In genomic region chrX:103330601-103331397, GRCh38 we compare ENCODE assay signal across 14 cellular contexts. TPM values are rescaled to one million over a fixed set of nuclear protein-coding genes. Genes with fewer than 3 reads are reported as not detected.
A peak's percentile ranks its signal among the peaks of the same experiment; 100 is the strongest.
DNase-seq lines count a peak whose midpoint lies in the region; ATAC-seq, FAIRE-seq and TF ChIP-seq lines count a peak whose summit lies in the region.
"Had no signal": no experiment of that assay in that cellular context is flagged by ENCODE, and none has a peak within 500 bp of the region (broad histone marks: within the 10 kb centered on the region; RNA-seq: fewer than 3 reads in every experiment).

No MANE protein-coding gene starts in this region.

- POLR2A ChIA-PET in K562 (lab: Yijun Ruan, JAX) = interaction anchor here (0.9 to 1.2 kb wide), 2 partner anchors 10 to 28 kb away, joined by 3 to 4 read pairs; no protein-coding TSS in a partner anchor

- no peaks in the 10 kb centered on the region; a peak in 1 of 5 replicates for H3K4me1 ChIP-seq in K562 (replicated peaks in 1 of 2; ENCODE audit: control insufficient read depth in 2 of 2, insufficient read depth in 2 of 2, low read length in 2 of 2)
- H3K4me1 ChIP-seq in iPS-15b (ENCODE audit: control insufficient read depth, insufficient read depth, low read length) = peaks cover 4% of the 10 kb centered on the region
- H3K4me1 ChIP-seq: SJSA1 had no signal

- no peak for TF ChIP-seq POLR2A in K562 (conservative IDR thresholded peaks at IDR 0.05)
- no peak for TF ChIP-seq POLR2A in erythroblast (IDR thresholded peaks at IDR 0.05; ENCODE audit: low read length)

- no peaks in the 10 kb centered on the region for H3K79me2 ChIP-seq in K562 (ENCODE audit: control insufficient read depth, insufficient read depth, low read length)

- H3K4me3 ChIP-seq in K562 = no peak overlapping the region
- H3K4me3 ChIP-seq in iPS-15b (ENCODE audit: low read depth, low read length) = peak overlapping the region; percentile 73
- H3K4me3 ChIP-seq in retinal pigment epithelial cell (ENCODE audit: low read length) = peak overlapping the region; percentile 43
- H3K4me3 ChIP-seq: SJSA1 had no signal

- H3K9me3 ChIP-seq in K562 (replicated peaks; ENCODE audit: control insufficient read depth, insufficient read depth, low read depth, low read length) = no peaks in the 10 kb centered on the region
- no peaks in the 10 kb centered on the region for H3K9me3 ChIP-seq in iPS-15b (ENCODE audit: control insufficient read depth, insufficient read depth, low read length)
- H3K9me3 ChIP-seq: neutrophil, SJSA1 had no signal

- no TSS peak for BruUV-seq in K562 (replicated peaks; lab: Mats Ljungman, UMichigan)

- WGBS in K562 (ENCODE audit: insufficient coverage, low coverage, missing lambda C conversion rate) = 16% methylated on average over 11 of the region's 23 CpGs

- H3K4me2 ChIP-seq in K562 (ENCODE audit: insufficient read depth, low read length) = peak overlapping the region; percentile 46

- ATAC-seq in K562 (peak; percentile 42), HG03565 (IDR thresholded peaks at IDR 0.05; ENCODE audit: unreplicated experiment) (no peak)
- ATAC-seq: effector memory CD8-positive, alpha-beta T cell had no signal

- no peaks in the 10 kb centered on the region for H3K9me1 ChIP-seq in K562 (ENCODE audit: control insufficient read depth, insufficient read depth, low read length)

- intact Hi-C loops in K562 (cut with micrococcal nuclease) = no loop called here

- no peak overlapping the region for H3K27ac ChIP-seq in K562 (ENCODE audit: extremely low read depth, low read depth, low read length)
- H3K27ac ChIP-seq: neutrophil, SJSA1 had no signal

- TF ChIP-seq CTCF in K562 (IDR thresholded peaks at IDR 0.05 in 2 of 3, conservative IDR thresholded peaks at IDR 0.05 in 1 of 3; ENCODE audit: insufficient read depth in 2 of 3, low read depth in 1 of 3, low read length in 3 of 3) (no peak), retinal pigment epithelial cell (conservative IDR thresholded peaks at IDR 0.05; ENCODE audit: low read depth, low read length) (no peak)

- CTCF ChIA-PET in K562 (lab: Yijun Ruan, JAX; ENCODE audit: low intra/inter-chr PET ratio) = no interaction called here

- peak; percentile 62 for DNase-seq in ELF-1 (ENCODE audit: low read depth, low spot score)
- DNase-seq in K562 (ENCODE audit: extremely low read depth in 1 of 4, low spot score in 3 of 4) = no peak
- DNase-seq in retinal pigment epithelial cell (ENCODE audit: low read depth) = no peak
- no peak for DNase-seq in A172 (ENCODE audit: low spot score)
- DNase-seq in KG1 (lab: John Stamatoyannopoulos, UW) = no peak
- no peak for DNase-seq in erythroblast (lab: John Stamatoyannopoulos, UW)
- DNase-seq: DMS153; effector memory CD8-positive, alpha-beta T cell; NCI-H1092; stimulated activated CD8-positive, alpha-beta memory T cell treated with anti-CD3 and anti-CD28 coated beads, Interleukin-4, amount 100 ng/mL, for 48 hours had no signal

- in situ Hi-C loops in K562 (cut with MboI) = no loop called here

- H3K36me3 ChIP-seq in K562 (ENCODE audit: control insufficient read depth, insufficient read depth, low read length) (no peaks in the 10 kb centered on the region), iPS-15b (ENCODE audit: control insufficient read depth, insufficient read depth, low read length) (no peaks in the 10 kb centered on the region)
- H3K36me3 ChIP-seq: neutrophil, SJSA1 had no signal

- H4K20me1 ChIP-seq in K562 (replicated peaks; ENCODE audit: control insufficient read depth, insufficient read depth, low read length) = no peaks in the 10 kb centered on the region

- no peak for TF ChIP-seq RAD21 in K562 (CRISPR knock-in tag; conservative IDR thresholded peaks at IDR 0.05 in 1 of 2, IDR thresholded peaks at IDR 0.05 in 1 of 2)

- FAIRE-seq in K562 (lab: Jason Lieb, UNC) = no peak

- H2AFZ ChIP-seq in K562 (ENCODE audit: low read depth, low read length) = peak overlapping the region; percentile 76

- no peak for TF ChIP-seq EP300 in K562 (IDR thresholded peaks at IDR 0.05; ENCODE audit: low read length)

- H3K9ac ChIP-seq in K562 (ENCODE audit: insufficient read depth in 1 of 2, low read depth in 2 of 2, low read length in 2 of 2) (0 out of 4 replicates have a peak overlapping the region, but pooled peaks of 1 of the 2 experiments have one; percentile 68), iPS-15b (ENCODE audit: low read depth, low read length) (peak overlapping the region; percentile 47)

- no peaks in the 10 kb centered on the region; a peak in 1 of 5 replicates for H3K27me3 ChIP-seq in K562 (ENCODE audit: control insufficient read depth in 2 of 2, insufficient read depth in 2 of 2, low read length in 2 of 2)
- no peaks in the 10 kb centered on the region for H3K27me3 ChIP-seq in iPS-15b (ENCODE audit: control insufficient read depth, insufficient read depth, low read length)
- H3K27me3 ChIP-seq: SJSA1 had no signal

RNA-seq across cellular contexts. Expression of gene TCEAL7, which starts 0.8 kb away (rescaled TPM):
- total RNA-seq in K562 (2011; cell fraction: chromatin; rRNA removed; ENCODE audit: low replicate concordance) = not detected in 2 replicates
- not detected in 2 replicates for total RNA-seq in K562 (2011; cell fraction: nucleolus; rRNA removed)
- not detected in 2 replicates for total RNA-seq in K562 (2011; cell fraction: nucleoplasm; rRNA removed)
- not detected in 2 replicates for total RNA-seq in K562 (2014; rRNA removed)
- total RNA-seq in K562 (2014; rRNA removed; fragmentation: Illumina TruSeq; extraction: Trizol) = 0.18 and 0.22 TPM in 2 replicates
- 0.15 TPM in 1 of 2 replicates, not detected in the other for total RNA-seq in K562 (2015; rRNA removed; fragmentation: Illumina TruSeq; extraction: Trizol)
- 0.13 TPM in 1 of 2 replicates, not detected in the other for total RNA-seq in K562 (2021)
- 0.10 TPM in 1 of 2 replicates, not detected in the other for polyA plus RNA-seq in K562 (2011; rRNA removed)
- 0.09 TPM in 1 of 2 replicates, not detected in the other for polyA plus RNA-seq in K562 (2011; cell fraction: cytosol; rRNA removed)
- polyA plus RNA-seq in K562 (2011; cell fraction: nucleus; rRNA removed) = not detected in 2 replicates
- polyA plus RNA-seq in K562 (2012) = 0.08 and 0.53 TPM in 2 replicates
- 0.26 TPM in 1 of 2 replicates, not detected in the other for polyA plus RNA-seq in K562 (2014; fragmentation: Illumina TruSeq; extraction: Trizol)
- polyA plus RNA-seq in K562 (2014; fragmentation: Nextera tagmentation; extraction: Ambion mirVana) = under 1 TPM; 0.07 to 0.34 TPM
- polyA plus RNA-seq in K562 (2014; rRNA removed) = not detected in 2 replicates
- not detected in 2 replicates for polyA minus RNA-seq in K562 (2011; rRNA and poly(A)+ RNA removed)
- polyA minus RNA-seq in K562 (2011; cell fraction: cytosol; rRNA and poly(A)+ RNA removed) = not detected in 2 replicates
- not detected in 2 replicates for polyA minus RNA-seq in K562 (2011; cell fraction: nucleus; rRNA and poly(A)+ RNA removed)
- 16.6 and 29.0 TPM in 2 replicates for total RNA-seq in A172 (2014; rRNA removed; shearing (Covaris generic))
- total RNA-seq: SJSA1 had no signal

RNA-seq across cellular contexts. Expression of gene BEX2, which starts 20.0 kb away (rescaled TPM):
- 4.2 and 8.2 TPM in 2 replicates for total RNA-seq in K562 (2011; cell fraction: chromatin; rRNA removed; ENCODE audit: low replicate concordance)
- 3.8 and 5.3 TPM in 2 replicates for total RNA-seq in K562 (2011; cell fraction: nucleolus; rRNA removed)
- total RNA-seq in K562 (2011; cell fraction: nucleoplasm; rRNA removed) = 8.6 and 9.6 TPM in 2 replicates
- total RNA-seq in K562 (2014; rRNA removed) = 12.0 and 13.1 TPM in 2 replicates
- 9.3 and 11.1 TPM in 2 replicates for total RNA-seq in K562 (2014; rRNA removed; fragmentation: Illumina TruSeq; extraction: Trizol)
- total RNA-seq in K562 (2015; rRNA removed; fragmentation: Illumina TruSeq; extraction: Trizol) = 5.5 and 6.7 TPM in 2 replicates
- 5.2 and 8.3 TPM in 2 replicates for total RNA-seq in K562 (2021)
- 5.4 and 8.5 TPM in 2 replicates for polyA plus RNA-seq in K562 (2011; rRNA removed)
- 1.7 and 6.8 TPM in 2 replicates for polyA plus RNA-seq in K562 (2011; cell fraction: cytosol; rRNA removed)
- 4.1 and 15.3 TPM in 2 replicates for polyA plus RNA-seq in K562 (2011; cell fraction: nucleus; rRNA removed)
- 10.1 and 92.4 TPM in 2 replicates for polyA plus RNA-seq in K562 (2012)
- 7.7 and 13.3 TPM in 2 replicates for polyA plus RNA-seq in K562 (2014; fragmentation: Illumina TruSeq; extraction: Trizol)
- 1 to 10 TPM; 8.3 to 8.9 TPM for polyA plus RNA-seq in K562 (2014; fragmentation: Nextera tagmentation; extraction: Ambion mirVana)
- polyA plus RNA-seq in K562 (2014; rRNA removed) = 13.3 and 18.0 TPM in 2 replicates
- 1.9 and 6.6 TPM in 2 replicates for polyA minus RNA-seq in K562 (2011; rRNA and poly(A)+ RNA removed)
- 0.76 TPM in 1 of 2 replicates, not detected in the other for polyA minus RNA-seq in K562 (2011; cell fraction: cytosol; rRNA and poly(A)+ RNA removed)
- polyA minus RNA-seq in K562 (2011; cell fraction: nucleus; rRNA and poly(A)+ RNA removed) = 1.3 and 3.0 TPM in 2 replicates
- total RNA-seq in A172 (2014; rRNA removed; shearing (Covaris generic)) = 0.76 and 2.6 TPM in 2 replicates
- total RNA-seq: SJSA1 had no signal

RNA-seq across cellular contexts. Expression of gene TCEAL9, which starts 25.5 kb away (rescaled TPM):
- 3.8 and 12.7 TPM in 2 replicates for total RNA-seq in K562 (2011; cell fraction: chromatin; rRNA removed; ENCODE audit: low replicate concordance)
- 3.2 and 3.8 TPM in 2 replicates for total RNA-seq in K562 (2011; cell fraction: nucleolus; rRNA removed)
- 5.1 and 6.3 TPM in 2 replicates for total RNA-seq in K562 (2011; cell fraction: nucleoplasm; rRNA removed)
- total RNA-seq in K562 (2014; rRNA removed) (32.3 and 43.3 TPM in 2 replicates), K562 (2014; rRNA removed; fragmentation: Illumina TruSeq; extraction: Trizol) (69.6 and 74.1 TPM in 2 replicates), K562 (2015; rRNA removed; fragmentation: Illumina TruSeq; extraction: Trizol) (63.0 and 64.5 TPM in 2 replicates), K562 (2021) (16.2 and 19.5 TPM in 2 replicates)
- polyA plus RNA-seq in K562 (2011; rRNA removed) (24.9 and 28.8 TPM in 2 replicates), K562 (2014; fragmentation: Illumina TruSeq; extraction: Trizol) (60.1 and 70.8 TPM in 2 replicates), K562 (2014; fragmentation: Nextera tagmentation; extraction: Ambion mirVana) (100 to 1,000 TPM in 1 of 2 experiments, 10 to 100 TPM in 1; 96.7 to 106 TPM), K562 (2014; rRNA removed) (67.1 and 83.4 TPM in 2 replicates)
- 2.0 and 10.5 TPM in 2 replicates for polyA plus RNA-seq in K562 (2011; cell fraction: cytosol; rRNA removed)
- polyA plus RNA-seq in K562 (2011; cell fraction: nucleus; rRNA removed) = 3.4 and 6.7 TPM in 2 replicates
- polyA plus RNA-seq in K562 (2012) = 52.1 and 69.8 TPM in 2 replicates
- polyA minus RNA-seq in K562 (2011; rRNA and poly(A)+ RNA removed) = 8.9 and 9.9 TPM in 2 replicates
- polyA minus RNA-seq in K562 (2011; cell fraction: cytosol; rRNA and poly(A)+ RNA removed) = 2.5 and 4.1 TPM in 2 replicates
- polyA minus RNA-seq in K562 (2011; cell fraction: nucleus; rRNA and poly(A)+ RNA removed) = 1.5 and 5.6 TPM in 2 replicates
- 166 and 199 TPM in 2 replicates for total RNA-seq in A172 (2014; rRNA removed; shearing (Covaris generic))

RNA-seq across cellular contexts. Expression of gene BEX3, which starts 45.5 kb away (rescaled TPM):
- not detected in 2 replicates for total RNA-seq in K562 (2011; cell fraction: chromatin; rRNA removed; ENCODE audit: low replicate concordance)
- not detected in 2 replicates for total RNA-seq in K562 (2011; cell fraction: nucleolus; rRNA removed)
- not detected in 2 replicates for total RNA-seq in K562 (2011; cell fraction: nucleoplasm; rRNA removed)
- total RNA-seq in K562 (2014; rRNA removed) = not detected in 2 replicates
- not detected in 2 replicates for total RNA-seq in K562 (2014; rRNA removed; fragmentation: Illumina TruSeq; extraction: Trizol)
- not detected in 2 replicates for total RNA-seq in K562 (2015; rRNA removed; fragmentation: Illumina TruSeq; extraction: Trizol)
- total RNA-seq in K562 (2021) = 0.47 and 0.58 TPM in 2 replicates
- not detected in 2 replicates for polyA plus RNA-seq in K562 (2011; rRNA removed)
- polyA plus RNA-seq in K562 (2011; cell fraction: cytosol; rRNA removed) = 0.09 TPM in 1 of 2 replicates, not detected in the other
- polyA plus RNA-seq in K562 (2011; cell fraction: nucleus; rRNA removed) = not detected in 2 replicates
- polyA plus RNA-seq in K562 (2012) = not detected in 2 replicates
- not detected in 2 replicates for polyA plus RNA-seq in K562 (2014; fragmentation: Illumina TruSeq; extraction: Trizol)
- polyA plus RNA-seq in K562 (2014; fragmentation: Nextera tagmentation; extraction: Ambion mirVana) = not detected
- 0.21 TPM in 1 of 2 replicates, not detected in the other for polyA plus RNA-seq in K562 (2014; rRNA removed)
- not detected in 2 replicates for polyA minus RNA-seq in K562 (2011; rRNA and poly(A)+ RNA removed)
- not detected in 2 replicates for polyA minus RNA-seq in K562 (2011; cell fraction: cytosol; rRNA and poly(A)+ RNA removed)
- polyA minus RNA-seq in K562 (2011; cell fraction: nucleus; rRNA and poly(A)+ RNA removed) = not detected in 2 replicates
- 187 and 228 TPM in 2 replicates for total RNA-seq in A172 (2014; rRNA removed; shearing (Covaris generic))

RNA-seq across cellular contexts. Expression of gene TCEAL5, which starts 54.2 kb away (rescaled TPM):
- not detected in 2 replicates for total RNA-seq in K562 (2011; cell fraction: chromatin; rRNA removed; ENCODE audit: low replicate concordance)
- not detected in 2 replicates for total RNA-seq in K562 (2011; cell fraction: nucleolus; rRNA removed)
- not detected in 2 replicates for total RNA-seq in K562 (2011; cell fraction: nucleoplasm; rRNA removed)
- total RNA-seq in K562 (2014; rRNA removed) = 0.18 and 0.24 TPM in 2 replicates
- total RNA-seq in K562 (2014; rRNA removed; fragmentation: Illumina TruSeq; extraction: Trizol) = not detected in 2 replicates
- total RNA-seq in K562 (2015; rRNA removed; fragmentation: Illumina TruSeq; extraction: Trizol) = not detected in 2 replicates
- not detected in 2 replicates for total RNA-seq in K562 (2021)
- not detected in 2 replicates for polyA plus RNA-seq in K562 (2011; rRNA removed)
- not detected in 2 replicates for polyA plus RNA-seq in K562 (2011; cell fraction: cytosol; rRNA removed)
- polyA plus RNA-seq in K562 (2011; cell fraction: nucleus; rRNA removed) = not detected in 2 replicates
- polyA plus RNA-seq in K562 (2012) = not detected in 2 replicates
- polyA plus RNA-seq in K562 (2014; fragmentation: Illumina TruSeq; extraction: Trizol) = 0.10 TPM in 1 of 2 replicates, not detected in the other
- not detected for polyA plus RNA-seq in K562 (2014; fragmentation: Nextera tagmentation; extraction: Ambion mirVana)
- polyA plus RNA-seq in K562 (2014; rRNA removed) = 0.07 TPM in 1 of 2 replicates, not detected in the other
- not detected in 2 replicates for polyA minus RNA-seq in K562 (2011; rRNA and poly(A)+ RNA removed)
- not detected in 2 replicates for polyA minus RNA-seq in K562 (2011; cell fraction: cytosol; rRNA and poly(A)+ RNA removed)
- not detected in 2 replicates for polyA minus RNA-seq in K562 (2011; cell fraction: nucleus; rRNA and poly(A)+ RNA removed)
- not detected in 2 replicates for total RNA-seq in A172 (2014; rRNA removed; shearing (Covaris generic))
- total RNA-seq: SJSA1 had no signal

Comparison
In these comparisons a context has a peak if more than half of its experiments do, and no peak if none do; other contexts are left out.
1. RNA of gene TCEAL7, which starts 0.8 kb away (total RNA-seq): 16.6 to 29.0 TPM in A172; 0.13 to 0.22 TPM in K562; every median in the first group is over 10 times any median in the second.